34 cellular contexts compared by ENCODE assay signal in genomic region chr3:187794731-187795130, GRCh38.
"Had no signal": no experiment of that assay in that cellular context is flagged by ENCODE, and none has a peak within 500 bp of the region (broad histone marks: within the 10 kb centered on the region; RNA-seq: fewer than 3 reads in every experiment).

No MANE protein-coding gene starts in this region.

- H3K4me3 ChIP-seq: adrenal gland, body of pancreas, breast epithelium, Peyer's patch, SJSA1 had no signal

- H3K27ac ChIP-seq: KMS-11, Peyer's patch, SJSA1, WERI-Rb-1 had no signal

- H3K27ac Mint-ChIP-seq: activated CD8-positive, alpha-beta T cell treated with anti-CD3 and anti-CD28 coated beads, Interleukin-2, amount 10 ng/mL, durations not matched to agents 7 days and 5 days; activated naive CD8-positive, alpha-beta T cell treated with anti-CD3 and anti-CD28 coated beads for 36 hours; T-helper 1 cell treated with Interleukin-12 subunit alpha and Interleukin-12 subunit beta and Interleukin-4 antibody, amounts not matched to agents 30 μg/mL and 1 μg/mL, for 36 hours had no signal

- H3K36me3 ChIP-seq: adrenal gland, breast epithelium, Peyer's patch, SJSA1, WERI-Rb-1 had no signal

- H3K27me3 Mint-ChIP-seq: activated CD4-positive, alpha-beta T cell treated with anti-CD3 and anti-CD28 coated beads, Interleukin-2, amount 10 ng/mL, durations not matched to agents 24 days and 14 days; activated naive CD8-positive, alpha-beta T cell treated with anti-CD3 and anti-CD28 coated beads for 36 hours had no signal

- ATAC-seq: activated CD8-positive, alpha-beta T cell treated with anti-CD3 and anti-CD28 coated beads, Interleukin-2, amount 10 ng/mL, durations not matched to agents 7 days and 5 days; activated T-cell treated with anti-CD3 and anti-CD28 coated beads, Interleukin-2, amount 50 U/mL, for 4 hours; PC-3 had no signal

- H3K9me3 ChIP-seq: adrenal gland, body of pancreas, breast epithelium, Peyer's patch, SK-N-SH had no signal

- H3K9me3 Mint-ChIP-seq: activated T-cell treated with anti-CD3 and anti-CD28 coated beads, Interleukin-2, amount 50 U/mL, for 4 hours had no signal

- DNase-seq: activated CD4-positive, alpha-beta T cell treated with anti-CD3 and anti-CD28 coated beads, Interleukin-2, amount 10 ng/mL, durations not matched to agents 24 days and 14 days; activated CD4-positive, alpha-beta T cell treated with anti-CD3 and anti-CD28 coated beads, Interleukin-2, amount 50 U/mL, for 48 hours; activated CD4-positive, CD25-positive, alpha-beta regulatory T cell; activated CD8-positive, alpha-beta T cell treated with anti-CD3 and anti-CD28 coated beads, Interleukin-2, amount 10 ng/mL, durations not matched to agents 7 days and 5 days; activated effector memory CD4-positive, alpha-beta T cell treated with anti-CD3 and anti-CD28 coated beads, Interleukin-2, amount 50 U/mL, for 16 hours; activated naive CD4-positive, alpha-beta T cell; activated naive CD4-positive, alpha-beta T cell treated with anti-CD3 and anti-CD28 coated beads, Interleukin-2, amount 50 U/mL, for 16 hours; activated naive CD8-positive, alpha-beta T cell treated with anti-CD3 and anti-CD28 coated beads for 36 hours; activated T-cell treated with anti-CD3 and anti-CD28 coated beads, Interleukin-2, amount 50 U/mL, for 4 hours; MM.1S; MV-4-11; NCI-H1092; NCI-H1436 treated with DMSO at 0.1 percent for 48 hours; NCI-H1694 treated with DMSO at 0.1 percent for 48 hours; NCI-H2029; NCI-H2107; NCI-H2171; NCI-H510A; NCI-H526; NCI-H748 treated with DMSO at 0.1 percent for 48 hours; NK-92 treated with Interleukin-12 subunit alpha and Interleukin-12 subunit beta, amount 100 ng/mL, for 24 hours; PC-3; RPMI8226; SHP77 treated with DMSO at 0.1 percent for 48 hours; SK-N-SH; T-helper 9 cell; WERI-Rb-1 had no signal

- H3K4me3 Mint-ChIP-seq: activated CD4-positive, alpha-beta T cell treated with anti-CD3 and anti-CD28 coated beads, Interleukin-2, amount 10 ng/mL, durations not matched to agents 24 days and 14 days; activated CD8-positive, alpha-beta T cell treated with anti-CD3 and anti-CD28 coated beads, Interleukin-2, amount 10 ng/mL, durations not matched to agents 7 days and 5 days; activated naive CD8-positive, alpha-beta T cell treated with anti-CD3 and anti-CD28 coated beads for 36 hours; activated T-cell treated with anti-CD3 and anti-CD28 coated beads, Interleukin-2, amount 50 U/mL, for 4 hours; T-helper 1 cell treated with Interleukin-12 subunit alpha and Interleukin-12 subunit beta and Interleukin-4 antibody, amounts not matched to agents 30 μg/mL and 1 μg/mL, for 36 hours had no signal

- H3K4me1 ChIP-seq: breast epithelium, Peyer's patch, SJSA1 had no signal
